In the genomic region with DNA sequence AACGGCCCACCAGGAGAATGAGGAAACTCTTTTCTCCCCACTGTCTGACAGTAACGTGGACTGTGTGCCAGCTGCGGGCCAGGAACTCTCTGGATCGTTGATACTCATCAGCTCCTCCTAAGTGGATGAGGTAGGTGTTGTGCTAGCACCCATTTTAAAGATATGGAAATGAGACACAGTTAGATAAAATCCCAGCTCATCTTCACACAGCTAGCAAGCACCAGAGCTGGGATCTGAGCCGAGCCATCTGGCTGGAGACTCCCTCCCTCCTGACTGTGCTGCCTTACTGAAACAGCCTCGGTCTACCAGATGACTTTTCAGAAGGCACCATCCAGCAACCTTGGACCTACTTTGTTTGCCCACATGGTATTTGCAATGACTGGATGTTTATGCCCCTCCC, we compare ENCODE assay signal across 19 cellular contexts. TPM values are rescaled to one million over a fixed set of nuclear protein-coding genes. Genes with fewer than 3 reads are reported as not detected.
A peak's percentile ranks its signal among the peaks of the same experiment; 100 is the strongest.
DNase-seq lines count a peak whose midpoint lies in the region; ATAC-seq, FAIRE-seq and TF ChIP-seq lines count a peak whose summit lies in the region.
"Had no signal": no experiment of that assay in that cellular context is flagged by ENCODE, and none has a peak within 500 bp of the region (broad histone marks: within the 10 kb centered on the region; RNA-seq: fewer than 3 reads in every experiment).

No MANE protein-coding gene starts in this region.

- peaks cover 2% of the 10 kb centered on the region for H3K27me3 Mint-ChIP-seq in nephron progenitor cell (ENCODE audit: low read depth, poor library complexity)
- H3K27me3 Mint-ChIP-seq: IgD-negative memory B cell had no signal

- H3K4ac ChIP-seq in H1 (replicated peaks; ENCODE audit: insufficient read length, low read depth, low read length) = no peak overlapping the region

- H2AK5ac ChIP-seq in H1 (ENCODE audit: low read depth, low read length) = peak overlapping the region; percentile 40; the same call in 1 of the 2 replicates

- H3K4me3 Mint-ChIP-seq in nephron progenitor cell = no peak overlapping the region
- H3K4me3 Mint-ChIP-seq: CD14-positive monocyte; CD8-positive, alpha-beta T cell; IgD-negative memory B cell had no signal

- no peak overlapping the region for H3K56ac ChIP-seq in H1 (replicated peaks; ENCODE audit: insufficient read length, low read depth, low read length)

- H3K79me2 ChIP-seq in H1 (ENCODE audit: control insufficient read depth in 1 of 2, insufficient read depth in 2 of 2, low read length in 2 of 2) = 0 out of 4 replicates have a peak, but pooled peaks cover 0 to 3% of the 10 kb centered on the region in 2 experiments

- H2AFZ ChIP-seq in H1 (ENCODE audit: low read length) = no peak overlapping the region

- H3K36me3 ChIP-seq in H1 (ENCODE audit: control insufficient read depth in 2 of 4, insufficient read depth in 4 of 4, low read length in 3 of 4) = no peaks in the 10 kb centered on the region

- no peak for TF ChIP-seq CTCF in H1 (IDR thresholded peaks at IDR 0.05; ENCODE audit: control extremely low read depth in 1 of 3, insufficient read depth in 1 of 3, low read depth in 1 of 3, low read length in 3 of 3)
- no peak for TF ChIP-seq CTCF in nephron progenitor cell (IDR thresholded peaks at IDR 0.05)

- CTCF ChIA-PET in H1 (lab: Charles Lee; ENCODE audit: partially characterized antibody) (interaction anchor here (0.5 to 0.6 kb wide), 2 partner anchors 160 to 335 kb away, joined by 3 to 4 read pairs; no protein-coding TSS in a partner anchor), HEK293T (lab: Yijun Ruan, JAX) (no interaction called here)

- DNase-seq in amygdala (lab: John Stamatoyannopoulos, UW) (peak in 35 of 56 donors; percentile 0 to 52 (median 13)), H1 (ENCODE audit: low read depth in 1 of 2, low spot score in 2 of 2) (no peak), nephron progenitor cell (no peak), putamen (ENCODE audit: low spot score) (peak; percentile 27), NCI-H2171 (lab: John Stamatoyannopoulos, UW) (no peak), HEK293T (ENCODE audit: extremely low spot score) (no peak)
- no peak for DNase-seq in activated naive CD4-positive, alpha-beta T cell treated with anti-CD3 and anti-CD28 coated beads, Interleukin-2, amount 50 U/mL, for 16 hours
- DNase-seq: CD8-positive, alpha-beta T cell; COR-L47; DND-41; GF-D8 had no signal

- POLR2A ChIA-PET in H1 (lab: Charles Lee; ENCODE audit: partially characterized antibody) = interaction anchor here (1.2 to 1.4 kb wide), 2 partner anchors 9 to 10 kb away, joined by 4 read pairs; no protein-coding TSS in a partner anchor
- POLR2A ChIA-PET in HEK293T (lab: Yijun Ruan, JAX) = no interaction called here

- H2BK20ac ChIP-seq in H1 (ENCODE audit: low read length) = no peak overlapping the region

- no peak for TF ChIP-seq POLR2A in H1 (IDR thresholded peaks at IDR 0.05; ENCODE audit: control extremely low read depth in 1 of 2, low read depth in 2 of 2, low read length in 2 of 2)

- no peak overlapping the region for H3K14ac ChIP-seq in H1 (ENCODE audit: insufficient read length)

- 92% methylated on average over 6 of the region's 6 CpGs; no CpG with 5 or more reads in 1 of the 2 experiments for WGBS in H1 (ENCODE audit: extremely low coverage in 1 of 2, insufficient coverage in 1 of 2, insufficient read length in 1 of 2, insufficient replicate concordance in 2 of 2, low coverage in 1 of 2, low lambda C conversion rate in 2 of 2, missing lambda C conversion rate in 1 of 2), 2 experiments

- H3K18ac ChIP-seq in H1 (ENCODE audit: extremely low read depth, low read length) = no peak overlapping the region

- no peak overlapping the region for H2BK120ac ChIP-seq in H1 (replicated peaks; ENCODE audit: low read depth, low read length)

- 0 out of 2 replicates have a peak overlapping the region, but pooled peaks have one; percentile 5 for H2BK5ac ChIP-seq in H1 (ENCODE audit: low read depth, low read length)

- no peak overlapping the region for H2BK15ac ChIP-seq in H1 (ENCODE audit: low read length)

- H3K4me3 ChIP-seq in H1 (ENCODE audit: extremely low read depth in 1 of 4, insufficient read depth in 2 of 4, low read depth in 3 of 4, low read length in 4 of 4) = no peak overlapping the region
- H3K4me3 ChIP-seq: A549 had no signal

- no peak overlapping the region for H4K8ac ChIP-seq in H1 (ENCODE audit: extremely low read depth, insufficient read depth, low read length)

- H3K9me3 Mint-ChIP-seq in nephron progenitor cell = no peaks in the 10 kb centered on the region
- H3K9me3 Mint-ChIP-seq: CD8-positive, alpha-beta T cell had no signal

- H3K27ac ChIP-seq in H1 (ENCODE audit: low read depth, low read length) = no peak overlapping the region
- H3K27ac ChIP-seq: A549 had no signal

- no peaks in the 10 kb centered on the region for H3K9me3 ChIP-seq in H1 (ENCODE audit: insufficient read depth in 2 of 2, low read depth in 1 of 2, low read length in 1 of 2)
- H3K9me3 ChIP-seq: A549 had no signal

- ATAC-seq in GM19467 (IDR thresholded peaks at IDR 0.05; ENCODE audit: unreplicated experiment) = no peak
- ATAC-seq: A549; CD8-positive, alpha-beta T cell had no signal

- H4K20me1 ChIP-seq in H1 (replicated peaks in 1 of 2; ENCODE audit: control insufficient read depth in 1 of 2, insufficient read depth in 2 of 2, low read length in 2 of 2) = peaks cover 0 to 2% of the 10 kb centered on the region in 2 experiments

- H3K4me2 ChIP-seq in H1 (ENCODE audit: insufficient read depth in 1 of 2, low read depth in 2 of 2, low read length in 2 of 2) = no peak overlapping the region
- H3K4me2 ChIP-seq: A549 had no signal

- no peak overlapping the region for H2BK12ac ChIP-seq in H1 (ENCODE audit: low read depth, low read length)

- H3K4me1 ChIP-seq in H1 (replicated peaks in 1 of 4; ENCODE audit: control insufficient read depth in 3 of 4, insufficient read depth in 4 of 4, low read length in 3 of 4) = peaks cover 0 to 2% (median 0%) of the 10 kb centered on the region in 4 experiments; a peak in 1 of 7 replicates
- H3K4me1 ChIP-seq: A549 had no signal

- no peak for TF ChIP-seq RAD21 in H1 (IDR thresholded peaks at IDR 0.05 in 1 of 2, conservative IDR thresholded peaks at IDR 0.05 in 1 of 2; ENCODE audit: low read depth in 2 of 2, low read length in 2 of 2)

- no peak overlapping the region for H4K5ac ChIP-seq in H1 (ENCODE audit: insufficient read length, low read depth, low read length)

- peak overlapping the region; percentile 86 for H3K27ac Mint-ChIP-seq in nephron progenitor cell
- H3K27ac Mint-ChIP-seq: CD8-positive, alpha-beta T cell; IgD-negative memory B cell had no signal

- peaks cover 4% of the 10 kb centered on the region; the same call in 1 of the 2 replicates for H3K79me1 ChIP-seq in H1 (ENCODE audit: low read depth, low read length)

- no peaks in the 10 kb centered on the region for H3K23me2 ChIP-seq in H1 (ENCODE audit: low read depth, low read length)

- no peaks in the 10 kb centered on the region for H3K36me3 Mint-ChIP-seq in nephron progenitor cell (ENCODE audit: low read depth)
- H3K36me3 Mint-ChIP-seq: CD14-positive monocyte; CD8-positive, alpha-beta T cell; IgD-negative memory B cell had no signal

- no peak for TF ChIP-seq EP300 in H1 (IDR thresholded peaks at IDR 0.05; ENCODE audit: borderline replicate concordance in 1 of 2, low read depth in 2 of 2, low read length in 2 of 2)

- H3K23ac ChIP-seq in H1 (ENCODE audit: insufficient read length) = no peak overlapping the region

- no peak for FAIRE-seq in H1 (lab: Jason Lieb, UNC)
- FAIRE-seq: A549, D721Med, GM19239 had no signal

- H4K91ac ChIP-seq in H1 (replicated peaks; ENCODE audit: insufficient read length, low read length) = no peak overlapping the region

- H3K9ac ChIP-seq in H1 (replicated peaks in 1 of 4; ENCODE audit: extremely low read depth in 1 of 4, low read depth in 3 of 4, low read length in 3 of 4) = no peak overlapping the region

- H3K27me3 ChIP-seq in H1 (replicated peaks in 1 of 4; ENCODE audit: control insufficient read depth in 3 of 4, extremely low read depth in 1 of 4, insufficient read depth in 3 of 4, low read length in 3 of 4) = no peaks in the 10 kb centered on the region

- H3K4me1 Mint-ChIP-seq in nephron progenitor cell = peaks cover 35% of the 10 kb centered on the region
- H3K4me1 Mint-ChIP-seq: CD14-positive monocyte, IgD-negative memory B cell had no signal

TF ChIP-seq in H1, 55 proteins besides CTCF, POLR2A, EP300 and RAD21:
- TF ChIP-seq GABPA (IDR thresholded peaks at IDR 0.05; ENCODE audit: borderline replicate concordance, insufficient read depth, low read length) (no peak), PHF8 (conservative IDR thresholded peaks at IDR 0.05; ENCODE audit: low read depth, low read length) (no peak)
- TF ChIP-seq, protein P1, sequence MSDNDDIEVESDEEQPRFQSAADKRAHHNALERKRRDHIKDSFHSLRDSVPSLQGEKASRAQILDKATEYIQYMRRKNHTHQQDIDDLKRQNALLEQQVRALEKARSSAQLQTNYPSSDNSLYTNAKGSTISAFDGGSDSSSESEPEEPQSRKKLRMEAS (IDR thresholded peaks at IDR 0.05) = no peak

TF ChIP-seq in HEK293T, 16 proteins besides CTCF, POLR2A, EP300 and RAD21:
- TF ChIP-seq ZNF384 (IDR thresholded peaks at IDR 0.05) (no peak), SUZ12 (IDR thresholded peaks at IDR 0.05) (no peak), NFRKB (IDR thresholded peaks at IDR 0.05) (no peak), ARNT (IDR thresholded peaks at IDR 0.05) (no peak), TARDBP (IDR thresholded peaks at IDR 0.05) (no peak)
- TF ChIP-seq, protein P2, sequence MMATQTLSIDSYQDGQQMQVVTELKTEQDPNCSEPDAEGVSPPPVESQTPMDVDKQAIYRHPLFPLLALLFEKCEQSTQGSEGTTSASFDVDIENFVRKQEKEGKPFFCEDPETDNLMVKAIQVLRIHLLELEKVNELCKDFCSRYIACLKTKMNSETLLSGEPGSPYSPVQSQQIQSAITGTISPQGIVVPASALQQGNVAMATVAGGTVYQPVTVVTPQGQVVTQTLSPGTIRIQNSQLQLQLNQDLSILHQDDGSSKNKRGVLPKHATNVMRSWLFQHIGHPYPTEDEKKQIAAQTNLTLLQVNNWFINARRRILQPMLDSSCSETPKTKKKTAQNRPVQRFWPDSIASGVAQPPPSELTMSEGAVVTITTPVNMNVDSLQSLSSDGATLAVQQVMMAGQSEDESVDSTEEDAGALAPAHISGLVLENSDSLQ (IDR thresholded peaks at IDR 0.05) = no peak
TF ChIP-seq in HEK293T: peak in this region for 0.

RNA-seq across cellular contexts. Expression of a gene that starts 49.2 kb away (rescaled TPM):
- total RNA-seq in H1 (2021; fragmentation: NEBNext Ultra II Directional; extraction: Animal tissue kit (Norgen Biotek cat#: 25700)) = 9.6 and 10.1 TPM in 2 replicates
- polyA plus RNA-seq in H1 (2011; rRNA removed) = 2.8 and 3.5 TPM in 2 replicates
- polyA plus RNA-seq in H1 (2011; cell fraction: cytosol; rRNA removed) = 3.5 TPM
- 5.2 TPM for polyA plus RNA-seq in H1 (2011; cell fraction: nucleus; rRNA removed)
- polyA plus RNA-seq in H1 (2012, experiment 1 of 2) = 6.6 to 7.1 TPM (median 6.9 TPM) in 4 replicates
- 2.1 TPM for polyA plus RNA-seq in H1 (2012, experiment 2 of 2)
- polyA plus RNA-seq in H1 (2013, experiment 1 of 2) = 5.8 TPM
- 6.3 TPM for polyA plus RNA-seq in H1 (2013, experiment 2 of 2)
- 12.2 and 14.3 TPM in 2 replicates for polyA minus RNA-seq in H1 (2011; rRNA and poly(A)+ RNA removed)
- polyA minus RNA-seq in H1 (2011; cell fraction: cytosol; rRNA and poly(A)+ RNA removed) = 6.5 TPM
- 17.8 TPM for polyA minus RNA-seq in H1 (2011; cell fraction: nucleus; rRNA and poly(A)+ RNA removed)
- total RNA-seq: CD8-positive, alpha-beta T cell; H4 had no signal
- polyA plus RNA-seq: A549, AG04450, IgD-negative memory B cell had no signal

Comparison
In these comparisons a context has a peak if more than half of its experiments do, and no peak if none do; other contexts are left out.
1. DNase-seq: peak in amygdala (35 of 56) and putamen (single experiment); none in H1 (0 of 2), nephron progenitor cell (single experiment), activated naive CD4-positive, alpha-beta T cell treated with anti-CD3 and anti-CD28 coated beads, Interleukin-2, amount 50 U/mL, for 16 hours (single experiment), NCI-H2171 (single experiment) and HEK293T (single experiment).